ENCODE assay signal across 8 cellular contexts in the genomic region with DNA sequence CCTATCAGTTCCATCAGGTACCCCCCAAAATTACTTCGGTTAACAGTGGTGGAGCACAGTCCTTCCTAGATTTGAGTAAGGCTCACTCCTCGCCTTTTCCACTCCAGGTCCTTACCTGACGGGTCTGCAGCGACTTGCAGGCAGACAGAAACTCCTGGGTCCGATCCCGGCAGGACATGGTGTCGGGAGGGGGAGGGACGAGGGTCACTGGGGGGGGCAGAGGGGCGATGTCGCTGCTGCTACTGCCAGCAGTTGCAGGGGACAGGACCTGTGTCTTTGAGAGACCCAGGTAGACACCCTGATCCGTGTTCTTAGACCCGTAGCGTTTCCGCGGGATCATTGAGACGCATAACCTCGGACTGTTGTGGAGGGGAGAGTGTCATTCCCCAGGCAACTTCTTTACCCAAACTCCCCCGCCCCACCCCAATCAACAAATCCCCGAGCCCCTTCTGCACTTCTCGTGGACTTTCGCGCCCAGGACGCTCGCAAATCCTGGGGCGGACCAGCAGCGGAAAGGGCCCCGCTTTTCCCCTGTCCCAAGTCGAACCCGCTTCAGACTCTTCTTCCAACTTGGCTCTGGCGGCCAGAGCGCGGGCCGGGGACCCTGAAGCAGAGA. TPM values are rescaled to one million over a fixed set of nuclear protein-coding genes. Genes with fewer than 3 reads are reported as not detected.
DNase-seq lines count a peak whose midpoint lies in the region; ATAC-seq, FAIRE-seq and TF ChIP-seq lines count a peak whose summit lies in the region.

No MANE protein-coding gene starts in this region.

- ATAC-seq in Right ventricle myocardium superior (ENCODE audit: poor library complexity) (no peak), RWPE2 (ENCODE audit: low read depth) (no peak), pancreas (no peak)

- no peak for TF ChIP-seq EP300 in esophagus muscularis mucosa (IDR thresholded peaks at IDR 0.05)

- H3K4me3 ChIP-seq in cardiac muscle cell (peak overlapping the region; percentile 90), RWPE2 (ENCODE audit: severe bottlenecking) (peak overlapping the region; percentile 84), esophagus muscularis mucosa (peak overlapping the region; percentile 89 to 98 (median 94)), pancreas (peak overlapping the region; percentile 63 to 90 (median 84))

- intact Hi-C loops in Right ventricle myocardium superior (cut with DNase I), result loop anchor here (2.0 kb wide), 1 partner anchor 36 kb away; no protein-coding TSS in a partner anchor
- intact Hi-C loops in esophagus muscularis mucosa (cut with DNase I), result loop anchor here (2.0 to 5.0 kb wide), 2 partner anchors 26 to 39 kb away; partner anchors contain the start of genes NXF1 and TMEM223
- intact Hi-C loops in pancreas (cut with DNase I), result no loop called here

- no peaks in the 10 kb centered on the region for H3K9me3 ChIP-seq in cardiac muscle cell (ENCODE audit: low read depth)
- no peaks in the 10 kb centered on the region for H3K9me3 ChIP-seq in RWPE2 (ENCODE audit: severe bottlenecking)
- no peaks in the 10 kb centered on the region for H3K9me3 ChIP-seq in esophagus muscularis mucosa
- no peaks in the 10 kb centered on the region for H3K9me3 ChIP-seq in pancreas

- H3K27me3 ChIP-seq in cardiac muscle cell (no peaks in the 10 kb centered on the region), RWPE2 (ENCODE audit: insufficient read depth, poor library complexity, severe bottlenecking) (no peaks in the 10 kb centered on the region), esophagus muscularis mucosa (no peaks in the 10 kb centered on the region), pancreas (no peaks in the 10 kb centered on the region)

- peak in 1 of 2 donors; percentile 85 for DNase-seq in cardiac muscle cell (ENCODE audit: low read depth in 1 of 2, low spot score in 1 of 2)
- no peak for DNase-seq in Right ventricle myocardium superior
- DNase-seq in RWPE2 (ENCODE audit: low spot score), result no peak
- DNase-seq in esophagus muscularis mucosa (ENCODE audit: extremely low spot score), result no peak
- DNase-seq in pancreas, result peak in 2 of 6 donors; percentile 45 to 72
- DNase-seq in NCI-H774 (lab: John Stamatoyannopoulos, UW), result no peak
- DNase-seq in NOMO-1 (lab: John Stamatoyannopoulos, UW; ENCODE audit: unreplicated experiment in 2 of 2), result no peak
- DNase-seq in glomerular visceral epithelial cell (ENCODE audit: extremely low spot score), result no peak

- H3K27ac ChIP-seq in cardiac muscle cell (peak overlapping the region; percentile 97), RWPE2 (ENCODE audit: poor library complexity, severe bottlenecking) (peak overlapping the region; percentile 50), esophagus muscularis mucosa (replicated peaks in 1 of 4) (peak overlapping the region; percentile 95 to 99 (median 97)), pancreas (peak overlapping the region; percentile 83 to 96 (median 94))

- TF ChIP-seq CTCF in cardiac muscle cell (IDR thresholded peaks at IDR 0.05; ENCODE audit: low read depth, low read length), result no peak
- TF ChIP-seq CTCF in RWPE2 (IDR thresholded peaks at IDR 0.05; ENCODE audit: poor library complexity, severe bottlenecking), result no peak
- TF ChIP-seq CTCF in esophagus muscularis mucosa (IDR thresholded peaks at IDR 0.05), result no peak
- no peak for TF ChIP-seq CTCF in pancreas (IDR thresholded peaks at IDR 0.05)

- H3K4me1 ChIP-seq in cardiac muscle cell (ENCODE audit: low read depth) (peaks cover 10% of the 10 kb centered on the region), RWPE2 (ENCODE audit: insufficient read depth, poor library complexity, severe bottlenecking) (peaks cover 4% of the 10 kb centered on the region), esophagus muscularis mucosa (peaks cover 42 to 64% (median 48%) of the 10 kb centered on the region in 4 donors), pancreas (peaks cover 0 to 20% (median 6%) of the 10 kb centered on the region in 3 donors)

- TF ChIP-seq POLR2A in esophagus muscularis mucosa (IDR thresholded peaks at IDR 0.05; ENCODE audit: low read depth), result peak; percentile 31

- WGBS in esophagus muscularis mucosa, result 0% methylated on average over 22 of the region's 33 CpGs
- WGBS in pancreas, 2 donors, result 1% methylated on average over 32 to 33 of the region's 33 CpGs

- FAIRE-seq in pancreas (lab: Jason Lieb, UNC), result no peak

- peaks cover 15% of the 10 kb centered on the region for H3K36me3 ChIP-seq in cardiac muscle cell
- H3K36me3 ChIP-seq in RWPE2 (ENCODE audit: low read depth), result peaks cover 57% of the 10 kb centered on the region
- peaks cover 23 to 70% (median 52%) of the 10 kb centered on the region in 4 donors for H3K36me3 ChIP-seq in esophagus muscularis mucosa
- H3K36me3 ChIP-seq in pancreas, result peaks cover 0 to 31% (median 7%) of the 10 kb centered on the region in 3 donors

RNA-seq across cellular contexts. Expression of gene STX5, which starts 0.8 kb away (rescaled TPM):
- 38.5 and 45.2 TPM in 2 replicates for total RNA-seq in cardiac muscle cell
- polyA plus RNA-seq in cardiac muscle cell, result 49.4 and 53.6 TPM in 2 replicates
- total RNA-seq in Right ventricle myocardium superior, result 15.7 TPM
- total RNA-seq in esophagus muscularis mucosa, result 10 to 100 TPM; 22.8 to 31.6 (median 31.6) TPM
- 10 to 100 TPM; 22.8 to 31.2 (median 26.9) TPM for total RNA-seq in pancreas
- polyA plus RNA-seq in pancreas, result 10 to 100 TPM; 18.6 to 27.9 TPM

RNA-seq across cellular contexts. Expression of gene TEX54, which starts 1.6 kb away (rescaled TPM):
- total RNA-seq in cardiac muscle cell, result not detected in 2 replicates
- 3.0 and 4.8 TPM in 2 replicates for polyA plus RNA-seq in cardiac muscle cell
- not detected for total RNA-seq in Right ventricle myocardium superior
- total RNA-seq in esophagus muscularis mucosa, result not detected
- not detected for total RNA-seq in pancreas
- under 1 TPM in 1 of 2 donors, not detected in 1; 0.65 TPM for polyA plus RNA-seq in pancreas

RNA-seq across cellular contexts. Expression of gene WDR74, which starts 8.4 kb away (rescaled TPM):
- 47.4 and 63.3 TPM in 2 replicates for total RNA-seq in cardiac muscle cell
- polyA plus RNA-seq in cardiac muscle cell, result 42.1 and 52.8 TPM in 2 replicates
- total RNA-seq in Right ventricle myocardium superior, result 27.0 TPM
- 10 to 100 TPM; 18.3 to 53.1 (median 48.1) TPM for total RNA-seq in esophagus muscularis mucosa
- 10 to 100 TPM; 18.4 to 35.1 (median 27.1) TPM for total RNA-seq in pancreas
- polyA plus RNA-seq in pancreas, result 10 to 100 TPM; 47.6 to 59.5 TPM

RNA-seq across cellular contexts. Expression of gene NXF1, which starts 25.8 kb away (rescaled TPM):
- total RNA-seq in cardiac muscle cell (52.8 and 60.7 TPM in 2 replicates), Right ventricle myocardium superior (40.1 TPM), esophagus muscularis mucosa (10 to 100 TPM; 38.6 to 86.4 (median 48.4) TPM), pancreas (10 to 100 TPM; 20.9 to 60.9 (median 30.8) TPM)
- polyA plus RNA-seq in cardiac muscle cell (96.7 and 127 TPM in 2 replicates), pancreas (100 to 1,000 TPM; 150 to 294 TPM)

RNA-seq across cellular contexts. Expression of gene TMEM223, which starts 39.2 kb away (rescaled TPM):
- total RNA-seq in cardiac muscle cell, result 87.1 and 88.9 TPM in 2 replicates
- 92.4 and 102 TPM in 2 replicates for polyA plus RNA-seq in cardiac muscle cell
- 17.4 TPM for total RNA-seq in Right ventricle myocardium superior
- 10 to 100 TPM; 13.7 to 17.9 (median 15.8) TPM for total RNA-seq in esophagus muscularis mucosa
- total RNA-seq in pancreas, result 1 to 10 TPM; 5.0 to 9.1 (median 6.9) TPM
- 10 to 100 TPM; 16.3 to 16.6 TPM for polyA plus RNA-seq in pancreas

Comparison
In these comparisons a context has a peak if more than half of its experiments do, and no peak if none do; other contexts are left out.
1. intact Hi-C loops: an anchor here in Right ventricle myocardium superior (2.0 kb wide) and esophagus muscularis mucosa (2.0 to 5.0 kb wide); none called in pancreas.